8 cellular contexts compared by ENCODE assay signal in genomic region chr15:66851226-66852063, GRCh38.
A peak's percentile ranks its signal among the peaks of the same experiment; 100 is the strongest.
DNase-seq lines count a peak whose midpoint lies in the region; TF ChIP-seq lines count a peak whose summit lies in the region.

No MANE protein-coding gene starts in this region.

- H3K4me1 ChIP-seq in left ventricle myocardium inferior (peaks cover 40% of the 10 kb centered on the region), uterus (peaks cover 0 to 9% of the 10 kb centered on the region in 2 donors)

- H3K27me3 ChIP-seq in left ventricle myocardium inferior (ENCODE audit: low read depth) (no peaks in the 10 kb centered on the region), uterus (no peaks in the 10 kb centered on the region)

- H3K36me3 ChIP-seq in left ventricle myocardium inferior (no peaks in the 10 kb centered on the region), uterus (no peaks in the 10 kb centered on the region)

- peak; percentile 75 for DNase-seq in Ammon's horn (ENCODE audit: low spot score)
- peak; percentile 91 for DNase-seq in GM20000 (ENCODE audit: low spot score)
- DNase-seq in NCI-H1048 (lab: John Stamatoyannopoulos, UW), result peak; percentile 16
- peak; percentile 53 for DNase-seq in T follicular helper cell (ENCODE audit: low read depth)
- peak; percentile 42 for DNase-seq in activated naive CD8-positive, alpha-beta T cell treated with anti-CD3 and anti-CD28 coated beads, Interleukin-2, amount 50 U/mL, for 16 hours (ENCODE audit: low read depth, low spot score)
- DNase-seq in left ventricle myocardium inferior, result peak; percentile 86
- peak; percentile 32 for DNase-seq in renal cortical epithelial cell (ENCODE audit: low read depth)
- peak; percentile 85 to 88 for DNase-seq in uterus

- TF ChIP-seq CTCF in GM20000 (IDR thresholded peaks at IDR 0.05; ENCODE audit: extremely low read depth, missing control alignments) (peak; percentile 85), left ventricle myocardium inferior (IDR thresholded peaks at IDR 0.05; ENCODE audit: borderline replicate concordance) (peak; percentile 99), uterus (IDR thresholded peaks at IDR 0.05) (peak; percentile 94 to 98 (median 96))

- TF ChIP-seq POLR2A in uterus (IDR thresholded peaks at IDR 0.05), result peak in 1 of 2 donors; percentile 15

- H3K4me3 ChIP-seq in left ventricle myocardium inferior (peak overlapping the region; percentile 40), uterus (no peak overlapping the region)

- H3K9me3 ChIP-seq in left ventricle myocardium inferior (replicated peaks) (no peaks in the 10 kb centered on the region), uterus (no peaks in the 10 kb centered on the region)

- H3K27ac ChIP-seq in left ventricle myocardium inferior (replicated peaks) (peak overlapping the region; percentile 76), uterus (peak overlapping the region; percentile 79 to 86)

- intact Hi-C loops in left ventricle myocardium inferior (cut with micrococcal nuclease), result loop anchor here (5.0 kb wide), 2 partner anchors 79 to 249 kb away; no protein-coding TSS in a partner anchor
- intact Hi-C loops in uterus (cut with DNase I; ENCODE audit: low total_unique reads), result loop anchor here (5.0 kb wide), 2 partner anchors 74 to 234 kb away; no protein-coding TSS in a partner anchor

Comparison
In these comparisons a context has a peak if more than half of its experiments do, and no peak if none do; other contexts are left out.
1. DNase-seq: peak in every context shown above with its lines; median percentile 91 in GM20000; 86 in uterus; 86 in left ventricle myocardium inferior; 75 in Ammon's horn; 53 in T follicular helper cell; 42 in activated naive CD8-positive, alpha-beta T cell treated with anti-CD3 and anti-CD28 coated beads, Interleukin-2, amount 50 U/mL, for 16 hours; 32 in renal cortical epithelial cell; 16 in NCI-H1048.